1 cellular context compared by ENCODE assay signal in the genomic region with DNA sequence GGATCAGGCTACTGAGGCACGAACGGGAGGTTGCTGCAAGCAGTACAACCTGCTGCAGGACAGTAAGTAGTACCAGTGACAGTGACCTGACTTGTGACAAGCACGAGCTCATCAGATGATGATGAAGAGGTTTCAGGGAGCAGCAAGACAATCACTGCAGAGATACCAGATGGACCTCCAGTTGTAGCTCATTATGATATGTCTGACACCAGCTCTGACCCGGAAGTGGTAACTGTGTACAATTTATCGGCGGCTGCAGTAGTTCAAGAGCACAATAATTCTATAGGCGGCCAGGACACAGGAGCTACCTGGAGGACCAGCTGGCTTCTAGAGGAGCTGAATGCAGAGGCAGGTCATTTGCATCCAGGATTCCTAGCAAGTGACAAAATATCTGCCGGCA.
TF ChIP-seq lines count a peak whose summit lies in the region.

No MANE protein-coding gene starts in this region.

TF ChIP-seq in IMR-90, 13 proteins besides CTCF, POLR2A, EP300 and RAD21 (continued from another document):
- TF ChIP-seq BHLHE40 (IDR thresholded peaks at IDR 0.05; ENCODE audit: low read depth, low read length) (no peak), NFE2L2 (IDR thresholded peaks at IDR 0.05; ENCODE audit: low read depth, low read length) (no peak)
